In genomic region chr5:74173665-74174064, GRCh38 we compare ENCODE assay signal across 1 cellular context.
TF ChIP-seq lines count a peak whose summit lies in the region.

No MANE protein-coding gene starts in this region.

TF ChIP-seq in GM23338, 12 proteins besides CTCF, POLR2A, EP300 and RAD21 (continued from another document):
- TF ChIP-seq, protein P1, sequence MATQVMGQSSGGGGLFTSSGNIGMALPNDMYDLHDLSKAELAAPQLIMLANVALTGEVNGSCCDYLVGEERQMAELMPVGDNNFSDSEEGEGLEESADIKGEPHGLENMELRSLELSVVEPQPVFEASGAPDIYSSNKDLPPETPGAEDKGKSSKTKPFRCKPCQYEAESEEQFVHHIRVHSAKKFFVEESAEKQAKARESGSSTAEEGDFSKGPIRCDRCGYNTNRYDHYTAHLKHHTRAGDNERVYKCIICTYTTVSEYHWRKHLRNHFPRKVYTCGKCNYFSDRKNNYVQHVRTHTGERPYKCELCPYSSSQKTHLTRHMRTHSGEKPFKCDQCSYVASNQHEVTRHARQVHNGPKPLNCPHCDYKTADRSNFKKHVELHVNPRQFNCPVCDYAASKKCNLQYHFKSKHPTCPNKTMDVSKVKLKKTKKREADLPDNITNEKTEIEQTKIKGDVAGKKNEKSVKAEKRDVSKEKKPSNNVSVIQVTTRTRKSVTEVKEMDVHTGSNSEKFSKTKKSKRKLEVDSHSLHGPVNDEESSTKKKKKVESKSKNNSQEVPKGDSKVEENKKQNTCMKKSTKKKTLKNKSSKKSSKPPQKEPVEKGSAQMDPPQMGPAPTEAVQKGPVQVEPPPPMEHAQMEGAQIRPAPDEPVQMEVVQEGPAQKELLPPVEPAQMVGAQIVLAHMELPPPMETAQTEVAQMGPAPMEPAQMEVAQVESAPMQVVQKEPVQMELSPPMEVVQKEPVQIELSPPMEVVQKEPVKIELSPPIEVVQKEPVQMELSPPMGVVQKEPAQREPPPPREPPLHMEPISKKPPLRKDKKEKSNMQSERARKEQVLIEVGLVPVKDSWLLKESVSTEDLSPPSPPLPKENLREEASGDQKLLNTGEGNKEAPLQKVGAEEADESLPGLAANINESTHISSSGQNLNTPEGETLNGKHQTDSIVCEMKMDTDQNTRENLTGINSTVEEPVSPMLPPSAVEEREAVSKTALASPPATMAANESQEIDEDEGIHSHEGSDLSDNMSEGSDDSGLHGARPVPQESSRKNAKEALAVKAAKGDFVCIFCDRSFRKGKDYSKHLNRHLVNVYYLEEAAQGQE (IDR thresholded peaks at IDR 0.05; ENCODE audit: unreplicated experiment): no peak
- no peak for TF ChIP-seq JUNB (IDR thresholded peaks at IDR 0.05; ENCODE audit: unreplicated experiment)
- no peak for TF ChIP-seq ZNF114 (CRISPR knock-in tag; IDR thresholded peaks at IDR 0.05)
- no peak for TF ChIP-seq STAT1 (IDR thresholded peaks at IDR 0.05; ENCODE audit: unreplicated experiment)
- TF ChIP-seq, protein P2, sequence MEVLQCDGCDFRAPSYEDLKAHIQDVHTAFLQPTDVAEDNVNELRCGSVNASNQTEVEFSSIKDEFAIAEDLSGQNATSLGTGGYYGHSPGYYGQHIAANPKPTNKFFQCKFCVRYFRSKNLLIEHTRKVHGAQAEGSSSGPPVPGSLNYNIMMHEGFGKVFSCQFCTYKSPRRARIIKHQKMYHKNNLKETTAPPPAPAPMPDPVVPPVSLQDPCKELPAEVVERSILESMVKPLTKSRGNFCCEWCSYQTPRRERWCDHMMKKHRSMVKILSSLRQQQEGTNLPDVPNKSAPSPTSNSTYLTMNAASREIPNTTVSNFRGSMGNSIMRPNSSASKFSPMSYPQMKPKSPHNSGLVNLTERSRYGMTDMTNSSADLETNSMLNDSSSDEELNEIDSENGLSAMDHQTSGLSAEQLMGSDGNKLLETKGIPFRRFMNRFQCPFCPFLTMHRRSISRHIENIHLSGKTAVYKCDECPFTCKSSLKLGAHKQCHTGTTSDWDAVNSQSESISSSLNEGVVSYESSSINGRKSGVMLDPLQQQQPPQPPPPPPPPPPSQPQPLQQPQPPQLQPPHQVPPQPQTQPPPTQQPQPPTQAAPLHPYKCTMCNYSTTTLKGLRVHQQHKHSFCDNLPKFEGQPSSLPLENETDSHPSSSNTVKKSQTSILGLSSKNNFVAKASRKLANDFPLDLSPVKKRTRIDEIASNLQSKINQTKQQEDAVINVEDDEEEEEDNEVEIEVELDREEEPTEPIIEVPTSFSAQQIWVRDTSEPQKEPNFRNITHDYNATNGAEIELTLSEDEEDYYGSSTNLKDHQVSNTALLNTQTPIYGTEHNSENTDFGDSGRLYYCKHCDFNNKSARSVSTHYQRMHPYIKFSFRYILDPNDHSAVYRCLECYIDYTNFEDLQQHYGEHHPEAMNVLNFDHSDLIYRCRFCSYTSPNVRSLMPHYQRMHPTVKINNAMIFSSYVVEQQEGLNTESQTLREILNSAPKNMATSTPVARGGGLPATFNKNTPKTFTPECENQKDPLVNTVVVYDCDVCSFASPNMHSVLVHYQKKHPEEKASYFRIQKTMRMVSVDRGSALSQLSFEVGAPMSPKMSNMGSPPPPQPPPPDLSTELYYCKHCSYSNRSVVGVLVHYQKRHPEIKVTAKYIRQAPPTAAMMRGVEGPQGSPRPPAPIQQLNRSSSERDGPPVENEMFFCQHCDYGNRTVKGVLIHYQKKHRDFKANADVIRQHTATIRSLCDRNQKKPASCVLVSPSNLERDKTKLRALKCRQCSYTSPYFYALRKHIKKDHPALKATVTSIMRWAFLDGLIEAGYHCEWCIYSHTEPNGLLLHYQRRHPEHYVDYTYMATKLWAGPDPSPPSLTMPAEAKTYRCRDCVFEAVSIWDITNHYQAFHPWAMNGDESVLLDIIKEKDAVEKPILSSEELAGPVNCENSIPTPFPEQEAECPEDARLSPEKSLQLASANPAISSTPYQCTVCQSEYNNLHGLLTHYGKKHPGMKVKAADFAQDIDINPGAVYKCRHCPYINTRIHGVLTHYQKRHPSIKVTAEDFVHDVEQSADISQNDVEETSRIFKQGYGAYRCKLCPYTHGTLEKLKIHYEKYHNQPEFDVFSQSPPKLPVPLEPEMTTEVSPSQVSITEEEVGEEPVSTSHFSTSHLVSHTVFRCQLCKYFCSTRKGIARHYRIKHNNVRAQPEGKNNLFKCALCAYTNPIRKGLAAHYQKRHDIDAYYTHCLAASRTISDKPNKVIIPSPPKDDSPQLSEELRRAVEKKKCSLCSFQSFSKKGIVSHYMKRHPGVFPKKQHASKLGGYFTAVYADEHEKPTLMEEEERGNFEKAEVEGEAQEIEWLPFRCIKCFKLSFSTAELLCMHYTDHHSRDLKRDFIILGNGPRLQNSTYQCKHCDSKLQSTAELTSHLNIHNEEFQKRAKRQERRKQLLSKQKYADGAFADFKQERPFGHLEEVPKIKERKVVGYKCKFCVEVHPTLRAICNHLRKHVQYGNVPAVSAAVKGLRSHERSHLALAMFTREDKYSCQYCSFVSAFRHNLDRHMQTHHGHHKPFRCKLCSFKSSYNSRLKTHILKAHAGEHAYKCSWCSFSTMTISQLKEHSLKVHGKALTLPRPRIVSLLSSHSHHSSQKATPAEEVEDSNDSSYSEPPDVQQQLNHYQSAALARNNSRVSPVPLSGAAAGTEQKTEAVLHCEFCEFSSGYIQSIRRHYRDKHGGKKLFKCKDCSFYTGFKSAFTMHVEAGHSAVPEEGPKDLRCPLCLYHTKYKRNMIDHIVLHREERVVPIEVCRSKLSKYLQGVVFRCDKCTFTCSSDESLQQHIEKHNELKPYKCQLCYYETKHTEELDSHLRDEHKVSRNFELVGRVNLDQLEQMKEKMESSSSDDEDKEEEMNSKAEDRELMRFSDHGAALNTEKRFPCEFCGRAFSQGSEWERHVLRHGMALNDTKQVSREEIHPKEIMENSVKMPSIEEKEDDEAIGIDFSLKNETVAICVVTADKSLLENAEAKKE (CRISPR knock-in tag; IDR thresholded peaks at IDR 0.05): no peak
- no peak for TF ChIP-seq EZH2 (IDR thresholded peaks at IDR 0.05; ENCODE audit: low read depth, unreplicated experiment)
- no peak for TF ChIP-seq EZH2phosphoT487 (IDR thresholded peaks at IDR 0.05; ENCODE audit: unreplicated experiment)
- no peak for TF ChIP-seq POLR2AphosphoS5 (IDR thresholded peaks at IDR 0.05; ENCODE audit: low read depth)
- no peak for TF ChIP-seq ETS1 (IDR thresholded peaks at IDR 0.05)
- no peak for TF ChIP-seq CREB1 (CRISPR knock-in tag; IDR thresholded peaks at IDR 0.05; ENCODE audit: low read depth)
